ENCODE assay signal across 21 cellular contexts in the genomic region with DNA sequence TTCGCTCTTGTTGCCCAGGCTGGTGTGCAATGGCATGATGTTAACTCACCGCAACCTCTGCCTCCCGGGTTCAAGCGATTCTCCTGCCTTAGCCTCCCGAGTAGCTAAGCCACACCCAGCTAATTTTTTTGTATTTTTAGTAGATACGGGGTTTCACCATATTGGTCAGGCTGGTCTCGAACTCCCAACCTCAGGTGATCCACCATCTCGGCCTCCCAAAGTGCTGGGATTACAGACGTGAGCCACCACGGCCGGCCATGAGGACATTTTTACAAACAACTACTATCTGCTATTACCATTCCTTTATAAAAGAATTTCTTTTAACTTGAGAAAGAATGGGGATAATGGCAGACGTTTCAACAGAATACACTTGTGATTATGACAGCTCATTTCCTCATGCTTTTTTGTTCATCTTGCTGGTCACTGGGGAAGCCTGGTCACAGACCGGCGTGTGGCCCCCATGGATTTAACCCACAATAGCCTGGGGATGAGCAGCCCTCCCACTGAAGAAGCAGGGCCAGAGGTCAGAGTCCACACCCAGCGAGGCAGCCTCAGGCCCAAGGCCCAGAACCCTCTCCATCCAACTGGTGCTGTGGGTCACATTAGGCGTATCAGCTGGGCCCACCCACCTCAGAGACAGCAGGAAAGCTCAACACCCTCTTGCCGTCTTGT.
"Had no signal": no experiment of that assay in that cellular context is flagged by ENCODE, and none has a peak within 500 bp of the region (broad histone marks: within the 10 kb centered on the region; RNA-seq: fewer than 3 reads in every experiment).

No MANE protein-coding gene starts in this region.

- DNase-seq: activated CD4-positive, alpha-beta T cell treated with anti-CD3 and anti-CD28 coated beads, Interleukin-2, amount 10 ng/mL, durations not matched to agents 7 days and 5 days; activated CD4-positive, CD25-positive, alpha-beta regulatory T cell treated with anti-CD3 and anti-CD28 coated beads, Interleukin-2, amount 50 U/mL, for 72 hours; activated T-cell treated with anti-CD3 and anti-CD28 coated beads, Interleukin-2, amount 50 U/mL, for 4 hours; dermis blood vessel endothelial cell; effector CD4-positive, alpha-beta T cell; gastrocnemius medialis; glutamatergic neuron; left cardiac atrium; mammary epithelial cell; midbrain; naive thymus-derived CD4-positive, alpha-beta T cell; occipital lobe; psoas muscle; stimulated activated CD4-positive, alpha-beta T cell treated with anti-CD3 and anti-CD28 coated beads, Interleukin-15, amount 100 ng/mL, for 24 hours; stimulated activated CD4-positive, alpha-beta T cell treated with anti-CD3 and anti-CD28 coated beads, Interleukin-2, amount 100 ng/mL, for 24 hours; stimulated activated naive B cell treated with anti-CD40 and anti-IgM and Interleukin-4, amounts not matched to agents 10 μg/mL and 1 μg/mL and 100 μg/mL, for 72 hours; tibial artery had no signal

- H3K4me1 Mint-ChIP-seq: neural progenitor cell had no signal

- H3K27ac Mint-ChIP-seq: activated naive CD4-positive, alpha-beta T cell treated with anti-CD3 and anti-CD28 coated beads, Interleukin-2, amount 50 U/mL, for 72 hours; neural progenitor cell; stimulated activated naive B cell treated with anti-CD40 and anti-IgM and Interleukin-4, amounts not matched to agents 10 μg/mL and 1 μg/mL and 100 μg/mL, for 72 hours had no signal

- ATAC-seq: activated naive CD4-positive, alpha-beta T cell treated with anti-CD3 and anti-CD28 coated beads, Interleukin-2, amount 50 U/mL, for 72 hours; activated T-cell treated with anti-CD3 and anti-CD28 coated beads, Interleukin-2, amount 50 U/mL, for 4 hours; activated T-helper 17 cell treated with anti-CD3 and anti-CD28 coated beads, Interleukin-2, amount 50 U/mL, for 72 hours; gastrocnemius medialis; left cardiac atrium; naive thymus-derived CD4-positive, alpha-beta T cell; psoas muscle; stimulated activated naive B cell treated with anti-CD40 and anti-IgM and Interleukin-4, amounts not matched to agents 10 μg/mL and 1 μg/mL and 100 μg/mL, for 72 hours had no signal

- H3K27me3 Mint-ChIP-seq: activated CD4-positive, alpha-beta T cell treated with anti-CD3 and anti-CD28 coated beads, Interleukin-2, amount 10 ng/mL, durations not matched to agents 7 days and 5 days; activated T-helper 17 cell treated with anti-CD3 and anti-CD28 coated beads, Interleukin-2, amount 50 U/mL, for 72 hours; central memory CD8-positive, alpha-beta T cell; naive thymus-derived CD4-positive, alpha-beta T cell; stimulated activated naive B cell treated with anti-CD40 and anti-IgM and Interleukin-4, amounts not matched to agents 10 μg/mL and 1 μg/mL and 100 μg/mL, for 72 hours had no signal

- H3K4me3 Mint-ChIP-seq: activated CD4-positive, alpha-beta T cell treated with anti-CD3 and anti-CD28 coated beads, Interleukin-2, amount 10 ng/mL, durations not matched to agents 7 days and 5 days; activated T-cell treated with anti-CD3 and anti-CD28 coated beads, Interleukin-2, amount 50 U/mL, for 4 hours; activated T-helper 17 cell treated with anti-CD3 and anti-CD28 coated beads, Interleukin-2, amount 50 U/mL, for 72 hours; central memory CD8-positive, alpha-beta T cell; neural progenitor cell; stimulated activated naive B cell treated with anti-CD40 and anti-IgM and Interleukin-4, amounts not matched to agents 10 μg/mL and 1 μg/mL and 100 μg/mL, for 72 hours had no signal

- H3K36me3 Mint-ChIP-seq: activated naive CD4-positive, alpha-beta T cell treated with anti-CD3 and anti-CD28 coated beads, Interleukin-2, amount 50 U/mL, for 72 hours; neural progenitor cell; stimulated activated naive B cell treated with anti-CD40 and anti-IgM and Interleukin-4, amounts not matched to agents 10 μg/mL and 1 μg/mL and 100 μg/mL, for 72 hours had no signal

- H3K9me3 Mint-ChIP-seq: activated naive CD4-positive, alpha-beta T cell treated with anti-CD3 and anti-CD28 coated beads, Interleukin-2, amount 50 U/mL, for 72 hours; activated T-cell treated with anti-CD3 and anti-CD28 coated beads, Interleukin-2, amount 50 U/mL, for 4 hours; activated T-helper 17 cell treated with anti-CD3 and anti-CD28 coated beads, Interleukin-2, amount 50 U/mL, for 72 hours; central memory CD8-positive, alpha-beta T cell; neural progenitor cell; stimulated activated naive B cell treated with anti-CD40 and anti-IgM and Interleukin-4, amounts not matched to agents 10 μg/mL and 1 μg/mL and 100 μg/mL, for 72 hours had no signal
